In genomic region chr4:185265942-185266341, GRCh38 we compare ENCODE assay signal across 1 cellular context.
TF ChIP-seq lines count a peak whose summit lies in the region.

No MANE protein-coding gene starts in this region.

TF ChIP-seq in K562, 482 proteins besides CTCF, POLR2A, EP300 and RAD21 (continued from another document):
- TF ChIP-seq BCLAF1 (IDR thresholded peaks at IDR 0.05; ENCODE audit: borderline replicate concordance in 1 of 2, control insufficient read depth in 1 of 2, low read depth in 2 of 2, low read length in 1 of 2) = no peak
- 0 out of 2 replicates have a peak, but pooled peaks have one; percentile 10 for TF ChIP-seq CBFA2T3 (IDR thresholded peaks at IDR 0.05)
- TF ChIP-seq TCF3 (CRISPR knock-in tag; IDR thresholded peaks at IDR 0.05) = peak; percentile 20; the same call in 1 of the 2 replicates
